In genomic region chr18:13395577-13395976, GRCh38 we compare ENCODE assay signal across 25 cellular contexts.
"Had no signal": no experiment of that assay in that cellular context is flagged by ENCODE, and none has a peak within 500 bp of the region (broad histone marks: within the 10 kb centered on the region; RNA-seq: fewer than 3 reads in every experiment).

No MANE protein-coding gene starts in this region.

- H3K4me1 Mint-ChIP-seq: naive B cell; stimulated activated memory B cell treated with anti-CD40 and anti-IgM and Interleukin-4, amounts not matched to agents 10 μg/mL and 1 μg/mL and 100 μg/mL, for 72 hours had no signal

- DNase-seq: dermis blood vessel endothelial cell; effector memory CD4-positive, alpha-beta T cell; foreskin keratinocyte; heart left ventricle; kidney; mesenchymal stem cell; mucosa of descending colon; naive B cell; sigmoid colon; spleen; stimulated activated naive CD8-positive, alpha-beta T cell treated with anti-CD3 and anti-CD28 coated beads, Interleukin-15, Interleukin-2, amounts not matched to agents 100 U/mL and 50 U/mL, for 24 hours; substantia nigra; testis; tibial artery had no signal

- H3K27me3 ChIP-seq: esophagus muscularis mucosa, foreskin keratinocyte, gastroesophageal sphincter, heart left ventricle, hepatocyte, neutrophil, sigmoid colon, spleen, testis, tibial artery had no signal

- H3K36me3 Mint-ChIP-seq: mesothelial cell of epicardium; naive B cell; natural killer cell treated with Interleukin-12 subunit alpha and Interleukin-12 subunit beta and Interleukin-15 and Interleukin-18, amount 100 ng/mL, for 72 hours; stimulated activated memory B cell treated with anti-CD40 and anti-IgM and Interleukin-4, amounts not matched to agents 10 μg/mL and 1 μg/mL and 100 μg/mL, for 72 hours; type B pancreatic cell had no signal

- H3K27ac Mint-ChIP-seq: mesothelial cell of epicardium; natural killer cell treated with Interleukin-12 subunit alpha and Interleukin-12 subunit beta and Interleukin-15 and Interleukin-18, amount 100 ng/mL, for 72 hours; progenitor cell of endocrine pancreas; stimulated activated memory B cell treated with anti-CD40 and anti-IgM and Interleukin-4, amounts not matched to agents 10 μg/mL and 1 μg/mL and 100 μg/mL, for 72 hours; type B pancreatic cell had no signal

- H3K9me3 Mint-ChIP-seq: mesothelial cell of epicardium; naive B cell; natural killer cell treated with Interleukin-12 subunit alpha and Interleukin-12 subunit beta and Interleukin-15 and Interleukin-18, amount 100 ng/mL, for 72 hours; neural crest cell; stimulated activated memory B cell treated with anti-CD40 and anti-IgM and Interleukin-4, amounts not matched to agents 10 μg/mL and 1 μg/mL and 100 μg/mL, for 72 hours; type B pancreatic cell had no signal

- ATAC-seq: foreskin keratinocyte; gastroesophageal sphincter; natural killer cell treated with Interleukin-12 subunit alpha and Interleukin-12 subunit beta and Interleukin-15 and Interleukin-18, amount 100 ng/mL, for 72 hours; stimulated activated memory B cell treated with anti-CD40 and anti-IgM and Interleukin-4, amounts not matched to agents 10 μg/mL and 1 μg/mL and 100 μg/mL, for 72 hours; stimulated activated naive CD8-positive, alpha-beta T cell treated with anti-CD3 and anti-CD28 coated beads, Interleukin-15, Interleukin-2, amounts not matched to agents 100 U/mL and 50 U/mL, for 24 hours had no signal

- H3K36me3 ChIP-seq: neutrophil, sigmoid colon had no signal

- H3K4me3 Mint-ChIP-seq: mesothelial cell of epicardium; naive B cell; natural killer cell treated with Interleukin-12 subunit alpha and Interleukin-12 subunit beta and Interleukin-15 and Interleukin-18, amount 100 ng/mL, for 72 hours; neural crest cell; stimulated activated memory B cell treated with anti-CD40 and anti-IgM and Interleukin-4, amounts not matched to agents 10 μg/mL and 1 μg/mL and 100 μg/mL, for 72 hours; type B pancreatic cell had no signal

- H3K4me3 ChIP-seq: coronary artery, esophagus muscularis mucosa, gastroesophageal sphincter, heart left ventricle, hepatocyte, mucosa of descending colon, sigmoid colon, spleen, testis, tibial artery had no signal

- H3K27me3 Mint-ChIP-seq: naive B cell had no signal
